ENCODE assay signal across 21 cellular contexts in the genomic region with DNA sequence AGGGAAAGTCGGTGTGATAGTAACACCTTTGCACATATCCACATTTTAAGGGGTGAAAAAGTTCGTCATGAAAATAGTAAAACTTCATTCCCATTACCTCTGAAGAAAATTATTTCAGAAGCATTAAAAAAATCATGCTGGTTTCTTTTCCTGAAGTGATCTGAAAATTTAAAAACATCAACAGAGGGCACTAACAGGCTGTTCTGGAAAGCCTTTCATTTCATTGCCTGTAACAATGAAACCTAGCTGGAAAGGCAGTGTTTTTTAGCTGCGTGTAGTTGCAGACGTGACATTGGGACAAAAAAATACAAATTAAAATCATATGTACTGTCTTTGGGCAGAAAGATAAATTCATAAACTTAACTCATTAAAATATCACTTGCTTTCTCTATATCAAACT.
DNase-seq lines count a peak whose midpoint lies in the region; ATAC-seq, FAIRE-seq and TF ChIP-seq lines count a peak whose summit lies in the region.
"Had no signal": no experiment of that assay in that cellular context is flagged by ENCODE, and none has a peak within 500 bp of the region (broad histone marks: within the 10 kb centered on the region; RNA-seq: fewer than 3 reads in every experiment).

No MANE protein-coding gene starts in this region.

- H3K9me3 ChIP-seq in SK-N-SH (no peaks in the 10 kb centered on the region), endodermal cell (ENCODE audit: control insufficient read depth, low read length) (no peaks in the 10 kb centered on the region), small intestine (ENCODE audit: control insufficient read depth, low read depth) (no peaks in the 10 kb centered on the region), left lung (no peaks in the 10 kb centered on the region), tibial nerve (no peaks in the 10 kb centered on the region)
- H3K9me3 ChIP-seq: sigmoid colon had no signal

- POLR2A ChIA-PET in SK-N-SH (lab: Yijun Ruan, JAX), result no interaction called here

- peak; percentile 60 for TF ChIP-seq RAD21 in SK-N-SH (IDR thresholded peaks at IDR 0.05; ENCODE audit: low read length)

- no peaks in the 10 kb centered on the region for H3K9me2 ChIP-seq in SK-N-SH

- TF ChIP-seq EP300 in SK-N-SH (IDR thresholded peaks at IDR 0.05; ENCODE audit: borderline replicate concordance in 1 of 2, low read depth in 1 of 2, low read length in 1 of 2) (no peak), tibial nerve (IDR thresholded peaks at IDR 0.05) (no peak)

- H3K4me1 ChIP-seq in SK-N-SH (ENCODE audit: control insufficient read depth in 1 of 2, insufficient read depth in 2 of 2, low read depth in 1 of 2, low read length in 1 of 2), result peaks cover 0 to 7% of the 10 kb centered on the region in 2 experiments; a peak in 2 of 4 replicates
- H3K4me1 ChIP-seq in endodermal cell (ENCODE audit: control insufficient read depth, insufficient read depth, low read length), result no peaks in the 10 kb centered on the region
- H3K4me1 ChIP-seq in small intestine (ENCODE audit: control insufficient read depth in 2 of 2, insufficient read depth in 1 of 2, low read depth in 1 of 2, low read length in 1 of 2), result no peaks in the 10 kb centered on the region
- H3K4me1 ChIP-seq in left lung, result no peaks in the 10 kb centered on the region
- H3K4me1 ChIP-seq in tibial nerve, result no peaks in the 10 kb centered on the region
- H3K4me1 ChIP-seq: sigmoid colon had no signal

- no peak overlapping the region for H3K4me3 Mint-ChIP-seq in endodermal cell
- H3K4me3 Mint-ChIP-seq in immature natural killer cell, result no peak overlapping the region
- H3K4me3 Mint-ChIP-seq: activated B cell treated with CpG ODN at 0.5 μM for 24 hours; activated CD8-positive, alpha-beta T cell treated with anti-CD3 and anti-CD28 coated beads for 36 hours; activated T-cell treated with anti-CD3 and anti-CD28 coated beads, Interleukin-2, amount 50 U/mL, for 4 hours; CD8-positive, alpha-beta T cell; stimulated activated naive CD8-positive, alpha-beta T cell treated with anti-CD3 and anti-CD28 coated beads, Interleukin-15, Interleukin-2, amounts not matched to agents 100 ng/mL and 50 ng/mL, for 24 hours; T-helper 17 cell had no signal

- ATAC-seq in SK-N-SH treated with all-trans-retinoic acid at 6 μM for 48 hours (no peak), left lung (no peak)
- ATAC-seq: activated CD8-positive, alpha-beta T cell treated with anti-CD3 and anti-CD28 coated beads for 36 hours; activated naive CD4-positive, alpha-beta T cell treated with anti-CD3 and anti-CD28 coated beads, Interleukin-2, amount 50 U/mL, for 72 hours; activated T-cell treated with anti-CD3 and anti-CD28 coated beads, Interleukin-2, amount 50 U/mL, for 4 hours; CD8-positive, alpha-beta T cell; left lobe of liver; T-helper 17 cell had no signal

- no peaks in the 10 kb centered on the region for H3K36me3 ChIP-seq in SK-N-SH (replicated peaks in 1 of 2; ENCODE audit: control insufficient read depth in 1 of 2, insufficient read depth in 2 of 2, low read length in 1 of 2)
- H3K36me3 ChIP-seq in endodermal cell (ENCODE audit: control insufficient read depth, insufficient read depth, low read length), result no peaks in the 10 kb centered on the region
- no peaks in the 10 kb centered on the region for H3K36me3 ChIP-seq in small intestine (ENCODE audit: control insufficient read depth in 2 of 2, insufficient read depth in 2 of 2, low read length in 2 of 2)
- no peaks in the 10 kb centered on the region for H3K36me3 ChIP-seq in left lung
- no peaks in the 10 kb centered on the region for H3K36me3 ChIP-seq in tibial nerve
- H3K36me3 ChIP-seq: sigmoid colon had no signal

- no peak for TF ChIP-seq POLR2A in tibial nerve (IDR thresholded peaks at IDR 0.05)

- TF ChIP-seq CTCF in SK-N-SH (IDR thresholded peaks at IDR 0.05), result peak; percentile 25
- peak; percentile 44 for TF ChIP-seq CTCF in endodermal cell (conservative IDR thresholded peaks at IDR 0.05)
- TF ChIP-seq CTCF in left lung (IDR thresholded peaks at IDR 0.05), result no peak
- no peak for TF ChIP-seq CTCF in tibial nerve (IDR thresholded peaks at IDR 0.05)

- H3K9ac ChIP-seq in SK-N-SH, result no peak overlapping the region
- H3K9ac ChIP-seq in endodermal cell (ENCODE audit: extremely low read depth, low read length, poor library complexity, severe bottlenecking), result no peak overlapping the region

- no peaks in the 10 kb centered on the region for H4K20me1 ChIP-seq in SK-N-SH (ENCODE audit: insufficient read depth)

- CTCF ChIA-PET in SK-N-SH (lab: Yijun Ruan, JAX), result interaction anchor here (0.8 to 1.0 kb wide), 3 partner anchors 18 to 572 kb away, joined by 4 read pairs; no protein-coding TSS in a partner anchor

- H3K79me2 ChIP-seq in SK-N-SH (ENCODE audit: insufficient read depth), result no peaks in the 10 kb centered on the region

- H2AFZ ChIP-seq in SK-N-SH (ENCODE audit: low read depth), result no peak overlapping the region

- H3K4me3 ChIP-seq in SK-N-SH (ENCODE audit: low read depth in 2 of 2, low read length in 1 of 2) (no peak overlapping the region), endodermal cell (ENCODE audit: low read length) (no peak overlapping the region), small intestine (ENCODE audit: low read depth in 1 of 2, low read length in 2 of 2) (no peak overlapping the region), left lung (no peak overlapping the region), tibial nerve (no peak overlapping the region)
- H3K4me3 ChIP-seq: sigmoid colon had no signal

- no peak overlapping the region for H3K4me2 ChIP-seq in SK-N-SH

- no peaks in the 10 kb centered on the region for H3F3A ChIP-seq in SK-N-SH (replicated peaks; ENCODE audit: insufficient read depth)

- intact Hi-C loops in left lung (cut with DNase I), result no loop called here

- H3K36me3 Mint-ChIP-seq in endodermal cell (ENCODE audit: low read depth) (no peaks in the 10 kb centered on the region), immature natural killer cell (no peaks in the 10 kb centered on the region)
- H3K36me3 Mint-ChIP-seq: CD8-positive, alpha-beta T cell had no signal

- 21% methylated on average over 4 of the region's 4 CpGs for WGBS in SK-N-SH (ENCODE audit: low lambda C conversion rate)
- WGBS in endodermal cell (ENCODE audit: insufficient coverage in 1 of 2, insufficient read length in 1 of 2), 2 experiments, result 64 to 74% methylated on average over 4 of the region's 4 CpGs
- WGBS in small intestine, 3 donors, result 15 to 38% (median 16%) methylated on average over 4 of the region's 4 CpGs
- 47 to 48% methylated on average over 4 of the region's 4 CpGs for WGBS in tibial nerve, 2 donors

- H3K27me3 ChIP-seq in SK-N-SH (ENCODE audit: insufficient read depth) (no peaks in the 10 kb centered on the region), endodermal cell (ENCODE audit: control insufficient read depth, insufficient read depth, low read length, poor library complexity, severe bottlenecking) (no peaks in the 10 kb centered on the region), small intestine (ENCODE audit: control insufficient read depth in 2 of 2, insufficient read depth in 2 of 2, low read length in 2 of 2) (no peaks in the 10 kb centered on the region), left lung (no peaks in the 10 kb centered on the region), tibial nerve (no peaks in the 10 kb centered on the region)
- H3K27me3 ChIP-seq: sigmoid colon had no signal

- H3K27ac ChIP-seq in SK-N-SH (ENCODE audit: low read depth in 2 of 2, low read length in 1 of 2) (no peak overlapping the region), endodermal cell (ENCODE audit: low read depth, low read length) (no peak overlapping the region), small intestine (ENCODE audit: low read depth in 1 of 2, low read length in 1 of 2) (no peak overlapping the region), left lung (no peak overlapping the region), tibial nerve (no peak overlapping the region)
- H3K27ac ChIP-seq: sigmoid colon had no signal

- no peak for FAIRE-seq in small intestine (lab: Jason Lieb, UNC)
- FAIRE-seq: colon, H54 had no signal

- H3K27me3 Mint-ChIP-seq in endodermal cell (ENCODE audit: insufficient read depth) (no peaks in the 10 kb centered on the region), immature natural killer cell (ENCODE audit: low read depth in 3 of 3) (no peaks in the 10 kb centered on the region)
- H3K27me3 Mint-ChIP-seq: activated B cell treated with CpG ODN at 0.5 μM for 24 hours; activated CD8-positive, alpha-beta T cell treated with anti-CD3 and anti-CD28 coated beads for 36 hours; stimulated activated naive CD8-positive, alpha-beta T cell treated with anti-CD3 and anti-CD28 coated beads, Interleukin-15, Interleukin-2, amounts not matched to agents 100 ng/mL and 50 ng/mL, for 24 hours; T-helper 17 cell had no signal

- DNase-seq in SK-N-SH (peak; percentile 8), OCI-M1 (lab: John Stamatoyannopoulos, UW) (peak; percentile 60), endodermal cell (no peak), small intestine (peak; percentile 13), left lung (no peak), tibial nerve (ENCODE audit: low spot score in 2 of 2) (no peak), immature natural killer cell (no peak)
- DNase-seq: activated B cell treated with CpG ODN at 0.5 μM for 24 hours; activated CD8-positive, alpha-beta T cell treated with anti-CD3 and anti-CD28 coated beads for 36 hours; activated T-cell treated with anti-CD3 and anti-CD28 coated beads, Interleukin-2, amount 50 U/mL, for 4 hours; CD8-positive, alpha-beta T cell; Right ventricle myocardium superior; sigmoid colon; stimulated activated CD4-positive, alpha-beta T cell treated with anti-CD3 and anti-CD28 coated beads, Interleukin-2, amount 100 ng/mL, for 24 hours; T-helper 17 cell had no signal

- H3K4me1 Mint-ChIP-seq in endodermal cell, result peaks cover 2% of the 10 kb centered on the region
- peaks cover 0 to 11% of the 10 kb centered on the region in 2 donors for H3K4me1 Mint-ChIP-seq in immature natural killer cell
- H3K4me1 Mint-ChIP-seq: activated B cell treated with CpG ODN at 0.5 μM for 24 hours, T-helper 17 cell had no signal

- H3K9me3 Mint-ChIP-seq in endodermal cell (peaks cover 5% of the 10 kb centered on the region), immature natural killer cell (peaks cover 6 to 46% (median 17%) of the 10 kb centered on the region in 6 donors)

- H3K27ac Mint-ChIP-seq in endodermal cell (no peak overlapping the region), immature natural killer cell (no peak overlapping the region)
- H3K27ac Mint-ChIP-seq: activated B cell treated with CpG ODN at 0.5 μM for 24 hours; activated CD8-positive, alpha-beta T cell treated with anti-CD3 and anti-CD28 coated beads for 36 hours; activated naive CD4-positive, alpha-beta T cell treated with anti-CD3 and anti-CD28 coated beads, Interleukin-2, amount 50 U/mL, for 72 hours; CD8-positive, alpha-beta T cell; stimulated activated naive CD8-positive, alpha-beta T cell treated with anti-CD3 and anti-CD28 coated beads, Interleukin-15, Interleukin-2, amounts not matched to agents 100 ng/mL and 50 ng/mL, for 24 hours; T-helper 17 cell had no signal

TF ChIP-seq in SK-N-SH, 30 proteins besides CTCF, POLR2A, EP300 and RAD21 (continues in another document):
- TF ChIP-seq YY1 (IDR thresholded peaks at IDR 0.05; ENCODE audit: low read depth) (no peak), POLR2AphosphoS5 (IDR thresholded peaks at IDR 0.05; ENCODE audit: low read depth, low read length) (no peak)

TF ChIP-seq in SK-N-SH treated with all-trans-retinoic acid at 6 μM for 48 hours, 23 proteins besides CTCF, POLR2A, EP300 and RAD21:
- no peak for TF ChIP-seq ISL1 (CRISPR knock-in tag; IDR thresholded peaks at IDR 0.05)
- TF ChIP-seq GLIS3 (CRISPR knock-in tag; IDR thresholded peaks at IDR 0.05), result no peak
- TF ChIP-seq OSR1 (CRISPR knock-in tag; IDR thresholded peaks at IDR 0.05), result no peak

Comparison
In these comparisons a context has a peak if more than half of its experiments do, and no peak if none do; other contexts are left out.
1. DNase-seq: peak in SK-N-SH (single experiment), OCI-M1 (single experiment) and small intestine (single experiment); none in endodermal cell (single experiment), left lung (0 of 2), tibial nerve (0 of 2) and immature natural killer cell (0 of 3).
2. CTCF ChIP-seq: peak in SK-N-SH (single experiment) and endodermal cell (single experiment); none in left lung (0 of 2) and tibial nerve (0 of 5).